Comparison of ENCODE assay signal across 11 cellular contexts in the genomic region with DNA sequence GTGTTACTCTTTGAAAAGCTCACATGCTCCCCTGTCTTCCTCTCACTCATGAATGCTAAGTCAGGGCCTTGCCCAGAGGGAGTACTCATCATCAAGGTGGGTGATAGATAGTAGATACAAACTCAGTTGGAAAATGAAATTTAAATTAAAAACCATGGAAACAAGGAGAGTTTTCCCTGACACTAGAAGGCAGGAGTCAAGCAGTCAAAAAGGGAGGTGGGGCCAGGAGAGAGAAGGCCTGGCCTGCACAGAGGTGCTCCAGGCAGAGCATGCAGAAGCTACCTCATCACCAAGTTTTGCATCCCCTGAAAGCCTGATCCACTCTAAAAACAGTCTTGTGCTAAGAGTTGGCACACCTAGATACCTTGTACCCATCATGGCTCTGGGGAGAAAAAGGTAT.
DNase-seq lines count a peak whose midpoint lies in the region; ATAC-seq and TF ChIP-seq lines count a peak whose summit lies in the region.
"Had no signal": no experiment of that assay in that cellular context is flagged by ENCODE, and none has a peak within 500 bp of the region (broad histone marks: within the 10 kb centered on the region; RNA-seq: fewer than 3 reads in every experiment).

No MANE protein-coding gene starts in this region.

- peak; percentile 24 for TF ChIP-seq CTCF in fibroblast of villous mesenchyme (IDR thresholded peaks at IDR 0.05; ENCODE audit: insufficient read depth, low read depth, low read length)
- TF ChIP-seq CTCF in thyroid gland (IDR thresholded peaks at IDR 0.05), result peak in 4 of 6 experiments; percentile 26 to 53 (median 34)
- TF ChIP-seq CTCF in dorsolateral prefrontal cortex (IDR thresholded peaks at IDR 0.05 in 54 of 56, conservative IDR thresholded peaks at IDR 0.05 in 2 of 56; ENCODE audit: low read depth in 1 of 56, partially characterized antibody in 56 of 56), result peak in 4 of 56 donors; percentile 9 to 21 (median 14)

- H3K27me3 ChIP-seq in NT2/D1 (ENCODE audit: insufficient read depth, insufficient read length) (no peaks in the 10 kb centered on the region), thyroid gland (no peaks in the 10 kb centered on the region), dorsolateral prefrontal cortex (no peaks in the 10 kb centered on the region)
- H3K27me3 ChIP-seq: BLaER1 had no signal

- H3K36me3 ChIP-seq in NT2/D1 (ENCODE audit: insufficient read depth, insufficient read length, low read length) (no peaks in the 10 kb centered on the region), thyroid gland (no peaks in the 10 kb centered on the region)
- H3K36me3 ChIP-seq: BLaER1 had no signal

- H3K4me1 ChIP-seq in NT2/D1 (ENCODE audit: insufficient read depth, insufficient read length) (no peaks in the 10 kb centered on the region), thyroid gland (peaks cover 0 to under 1% of the 10 kb centered on the region in 2 donors)

- intact Hi-C loops in thyroid gland (cut with DNase I) (no loop called here), dorsolateral prefrontal cortex (cut with DNase I) (no loop called here)

- peak; percentile 29 for DNase-seq in NCI-H82 (lab: John Stamatoyannopoulos, UW)
- no peak for DNase-seq in NCI-H82 treated with DMSO at 0.1 percent for 48 hours (lab: John Stamatoyannopoulos, UW; ENCODE audit: unreplicated experiment)
- DNase-seq in NT2/D1 (ENCODE audit: low read depth, low spot score), result peak; percentile 3
- DNase-seq in fibroblast of villous mesenchyme (ENCODE audit: low read depth), result no peak
- peak; percentile 30 to 37 for DNase-seq in thyroid gland
- no peak for DNase-seq in dorsolateral prefrontal cortex
- DNase-seq in superior temporal gyrus (ENCODE audit: extremely low spot score), result no peak
- DNase-seq: NCI-H2171; stimulated activated naive CD8-positive, alpha-beta T cell treated with anti-CD3 and anti-CD28 coated beads, Interleukin-15, Interleukin-2, amounts not matched to agents 100 U/mL and 50 U/mL, for 24 hours had no signal

- H3K27ac ChIP-seq in thyroid gland (no peak overlapping the region), dorsolateral prefrontal cortex (no peak overlapping the region)
- H3K27ac ChIP-seq: BLaER1 had no signal

- H3K9me3 ChIP-seq in NT2/D1 (ENCODE audit: insufficient read depth, low read length) (no peaks in the 10 kb centered on the region), thyroid gland (no peaks in the 10 kb centered on the region)

- H3K4me3 ChIP-seq in NT2/D1 (ENCODE audit: insufficient read length, low read depth), result no peak overlapping the region
- no peak overlapping the region for H3K4me3 ChIP-seq in fibroblast of villous mesenchyme (ENCODE audit: low read depth, low read length)
- no peak overlapping the region for H3K4me3 ChIP-seq in thyroid gland (replicated peaks in 1 of 3)
- no peak overlapping the region for H3K4me3 ChIP-seq in dorsolateral prefrontal cortex
- H3K4me3 ChIP-seq: BLaER1 had no signal

- ATAC-seq in HG03196 (IDR thresholded peaks at IDR 0.05; ENCODE audit: unreplicated experiment), result no peak
- ATAC-seq: stimulated activated naive CD8-positive, alpha-beta T cell treated with anti-CD3 and anti-CD28 coated beads, Interleukin-15, Interleukin-2, amounts not matched to agents 100 U/mL and 50 U/mL, for 24 hours had no signal

- no peak for TF ChIP-seq POLR2A in thyroid gland (IDR thresholded peaks at IDR 0.05)

- H3K9ac ChIP-seq in NT2/D1 (ENCODE audit: insufficient read length, low read depth), result no peak overlapping the region
- H3K9ac ChIP-seq: BLaER1 had no signal

Comparison
In these comparisons a context has a peak if more than half of its experiments do, and no peak if none do; other contexts are left out.
1. DNase-seq: peak in NCI-H82 (single experiment), NT2/D1 (single experiment) and thyroid gland (2 of 2); none in NCI-H82 treated with DMSO at 0.1 percent for 48 hours (single experiment), fibroblast of villous mesenchyme (single experiment), dorsolateral prefrontal cortex (0 of 10) and superior temporal gyrus (single experiment).